Comparison of ENCODE assay signal across 30 cellular contexts in the genomic region with DNA sequence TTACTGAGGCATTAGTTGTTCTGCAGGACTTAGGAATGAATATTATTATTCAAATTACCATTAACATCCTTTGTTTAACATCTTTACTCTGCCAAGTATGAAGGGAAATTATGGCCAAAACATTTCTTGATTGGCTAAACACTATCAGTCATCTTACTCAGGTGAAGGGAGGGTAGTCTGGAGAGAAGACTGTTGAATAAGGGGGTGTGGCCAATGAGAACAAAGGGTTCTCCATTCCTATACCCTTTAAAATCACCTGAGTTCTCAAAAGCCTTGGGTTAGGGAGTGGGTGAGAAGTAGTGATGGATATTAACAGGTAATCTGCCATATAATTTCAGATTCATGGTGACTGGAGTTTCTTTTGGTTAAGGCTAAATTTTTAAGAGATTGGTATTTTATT.
"Had no signal": no experiment of that assay in that cellular context is flagged by ENCODE, and none has a peak within 500 bp of the region (broad histone marks: within the 10 kb centered on the region; RNA-seq: fewer than 3 reads in every experiment).

No MANE protein-coding gene starts in this region.

- H3K4me3 Mint-ChIP-seq: dendritic cell treated with granulocyte-macrophage colony-stimulating factor and Interleukin-4, amounts not matched to agents 40 ng/mL and 50 ng/mL, for 4 days; naive B cell; natural killer cell treated with Interleukin-12 subunit alpha and Interleukin-12 subunit beta and Interleukin-15 and Interleukin-18, amount 100 ng/mL, for 72 hours; neural crest cell; stimulated activated naive CD8-positive, alpha-beta T cell treated with anti-CD3 and anti-CD28 coated beads, Interleukin-15, amount 100 ng/mL, for 72 hours had no signal

- H3K27me3 Mint-ChIP-seq: dendritic cell treated with granulocyte-macrophage colony-stimulating factor and Interleukin-4, amounts not matched to agents 40 ng/mL and 50 ng/mL, for 4 days; naive B cell; natural killer cell treated with Interleukin-12 subunit alpha and Interleukin-12 subunit beta and Interleukin-15 and Interleukin-18, amount 100 ng/mL, for 72 hours; progenitor cell of endocrine pancreas; stimulated activated naive CD8-positive, alpha-beta T cell treated with anti-CD3 and anti-CD28 coated beads, Interleukin-15, amount 100 ng/mL, for 72 hours had no signal

- H3K4me1 Mint-ChIP-seq: stimulated activated naive CD8-positive, alpha-beta T cell treated with anti-CD3 and anti-CD28 coated beads, Interleukin-15, amount 100 ng/mL, for 72 hours had no signal

- H2AFZ ChIP-seq: hepatocyte, parathyroid adenoma had no signal

- H3K36me3 Mint-ChIP-seq: natural killer cell treated with Interleukin-12 subunit alpha and Interleukin-12 subunit beta and Interleukin-15 and Interleukin-18, amount 100 ng/mL, for 72 hours had no signal

- H3K9me3 Mint-ChIP-seq: natural killer cell treated with Interleukin-12 subunit alpha and Interleukin-12 subunit beta and Interleukin-15 and Interleukin-18, amount 100 ng/mL, for 72 hours; neural crest cell; stimulated activated naive CD8-positive, alpha-beta T cell treated with anti-CD3 and anti-CD28 coated beads, Interleukin-15, amount 100 ng/mL, for 72 hours had no signal

- H3K9ac ChIP-seq: parathyroid adenoma had no signal

- H3K27ac Mint-ChIP-seq: dendritic cell treated with granulocyte-macrophage colony-stimulating factor and Interleukin-4, amounts not matched to agents 40 ng/mL and 50 ng/mL, for 4 days; natural killer cell treated with Interleukin-12 subunit alpha and Interleukin-12 subunit beta and Interleukin-15 and Interleukin-18, amount 100 ng/mL, for 72 hours; progenitor cell of endocrine pancreas; stimulated activated naive CD8-positive, alpha-beta T cell treated with anti-CD3 and anti-CD28 coated beads, Interleukin-15, amount 100 ng/mL, for 72 hours had no signal

- H3K4me1 ChIP-seq: colonic mucosa, esophagus muscularis mucosa, foreskin keratinocyte, gastroesophageal sphincter, heart left ventricle, left lung, parathyroid adenoma, right lobe of liver, suprapubic skin, transverse colon, upper lobe of right lung, uterus had no signal

- H3K4me2 ChIP-seq: hepatocyte had no signal

- H3K79me2 ChIP-seq: parathyroid adenoma had no signal

- ATAC-seq: foreskin keratinocyte; gastroesophageal sphincter; heart left ventricle; left lung; mucosa of descending colon; natural killer cell treated with Interleukin-12 subunit alpha and Interleukin-12 subunit beta and Interleukin-15 and Interleukin-18, amount 100 ng/mL, for 72 hours; right lobe of liver; stimulated activated naive CD8-positive, alpha-beta T cell treated with anti-CD3 and anti-CD28 coated beads, Interleukin-15, amount 100 ng/mL, for 72 hours; upper lobe of right lung had no signal

- H3K36me3 ChIP-seq: uterus had no signal

- H3K27ac ChIP-seq: colonic mucosa, esophagus muscularis mucosa, foreskin keratinocyte, gastroesophageal sphincter, heart left ventricle, hepatocyte, left lung, neutrophil, parathyroid adenoma, right lobe of liver, suprapubic skin, transverse colon, upper lobe of right lung, uterus had no signal

- H3K4me3 ChIP-seq: colonic mucosa, esophagus muscularis mucosa, gastroesophageal sphincter, heart left ventricle, hepatocyte, left lung, mucosa of descending colon, right lobe of liver, suprapubic skin, transverse colon, upper lobe of right lung, uterus had no signal

- DNase-seq: colonic mucosa; effector CD8-positive, alpha-beta T cell; foreskin keratinocyte; heart left ventricle; kidney; left lung; mucosa of descending colon; naive B cell; right lobe of liver; small intestine; stimulated activated CD4-positive, alpha-beta T cell treated with anti-CD3 and anti-CD28 coated beads, Interleukin-12 subunit alpha, Interleukin-12 subunit beta, amount 100 ng/mL, for 4 hours; stimulated activated CD4-positive, alpha-beta T cell treated with anti-CD3 and anti-CD28 coated beads, Interleukin-1b, Interleukin-23, amount 100 ng/mL, for 48 hours; stimulated activated CD4-positive, alpha-beta T cell treated with anti-CD3 and anti-CD28 coated beads, Interleukin-4, amount 100 ng/mL, for 1 hour; stimulated activated CD8-positive, alpha-beta memory T cell treated with anti-CD3 and anti-CD28 coated beads, Interleukin-4, amount 100 ng/mL, for 48 hours; stimulated activated naive CD4-positive, alpha-beta T cell; stimulated activated naive CD8-positive, alpha-beta T cell treated with anti-CD3 and anti-CD28 coated beads, Interleukin-15, amount 100 ng/mL, for 72 hours; transverse colon; upper lobe of right lung; uterus had no signal

- H3K27me3 ChIP-seq: colonic mucosa, esophagus muscularis mucosa, foreskin keratinocyte, gastroesophageal sphincter, heart left ventricle, hepatocyte, left lung, neutrophil, right lobe of liver, suprapubic skin, transverse colon, upper lobe of right lung, uterus had no signal

- FAIRE-seq: endothelial cell of umbilical vein, kidney, small intestine had no signal

- H3K9me3 ChIP-seq: colonic mucosa, esophagus muscularis mucosa, gastroesophageal sphincter, heart left ventricle, left lung, mucosa of descending colon, neutrophil, right lobe of liver, suprapubic skin, transverse colon, upper lobe of right lung, uterus had no signal
